Comparison of ENCODE assay signal across 1 cellular context in the genomic region with DNA sequence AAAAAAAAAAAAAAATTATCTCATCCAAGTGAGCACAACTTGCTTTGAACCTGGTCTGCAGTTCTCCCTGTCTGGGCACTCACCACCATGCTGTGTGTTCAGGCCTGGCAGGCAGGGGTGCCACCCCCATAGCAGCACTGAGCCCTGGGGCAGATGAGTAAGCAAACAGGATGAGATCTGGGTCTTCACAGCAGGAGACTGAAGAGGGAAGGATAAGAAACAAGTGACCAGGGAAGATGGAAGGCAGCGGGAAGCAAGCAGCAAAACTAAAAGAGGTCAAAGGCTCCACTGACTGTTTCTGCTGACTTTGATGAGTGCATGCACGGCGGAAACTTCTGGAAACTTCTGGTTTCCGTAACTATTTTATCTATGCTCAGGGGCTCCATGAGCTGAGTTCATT.
TF ChIP-seq lines count a peak whose summit lies in the region.

No MANE protein-coding gene starts in this region.

TF ChIP-seq in WTC11, 78 proteins besides CTCF, POLR2A, EP300 and RAD21 (continued from another document):
- TF ChIP-seq NFYB (CRISPR knock-in tag; conservative IDR thresholded peaks at IDR 0.05; ENCODE audit: low read depth) (no peak), FOXP1 (CRISPR knock-in tag; IDR thresholded peaks at IDR 0.05; ENCODE audit: borderline replicate concordance) (no peak), FOXJ3 (CRISPR knock-in tag; IDR thresholded peaks at IDR 0.05; ENCODE audit: borderline replicate concordance) (no peak), ATF6 (CRISPR knock-in tag; IDR thresholded peaks at IDR 0.05) (no peak), TEAD1 (CRISPR knock-in tag; IDR thresholded peaks at IDR 0.05) (no peak), ZNF423 (CRISPR knock-in tag; IDR thresholded peaks at IDR 0.05) (peak; percentile 55), CDX4 (CRISPR knock-in tag; IDR thresholded peaks at IDR 0.05; ENCODE audit: borderline replicate concordance) (no peak), TP53 (CRISPR knock-in tag; IDR thresholded peaks at IDR 0.05) (no peak), OVOL2 (CRISPR knock-in tag; IDR thresholded peaks at IDR 0.05; ENCODE audit: borderline replicate concordance) (no peak), TCF7 (CRISPR knock-in tag; IDR thresholded peaks at IDR 0.05; ENCODE audit: low read depth) (no peak)
